ENCODE assay signal across 4 cellular contexts in the genomic region with DNA sequence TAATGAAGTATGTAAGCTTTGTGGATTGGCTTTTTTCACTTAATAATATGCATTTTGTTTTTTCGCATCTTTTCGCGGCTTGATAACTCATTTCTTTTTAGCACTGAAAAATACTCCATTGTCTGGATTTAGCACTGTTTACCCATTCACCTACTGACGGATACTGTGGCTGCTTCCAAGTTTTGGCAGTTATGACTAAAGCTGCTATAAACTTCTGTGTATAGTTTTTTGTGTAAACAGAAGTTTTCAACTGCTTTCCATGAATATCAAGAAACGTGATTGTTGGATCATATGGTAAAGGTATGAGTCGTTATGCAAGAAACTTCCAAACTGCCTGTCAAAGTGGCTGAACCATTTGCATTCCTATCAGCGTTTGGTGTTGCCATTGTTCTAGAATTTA.
"Had no signal": no experiment of that assay in that cellular context is flagged by ENCODE, and none has a peak within 500 bp of the region (broad histone marks: within the 10 kb centered on the region; RNA-seq: fewer than 3 reads in every experiment).

No MANE protein-coding gene starts in this region.

- H3K4me2 ChIP-seq: GM23338 had no signal

- ATAC-seq: GM23338 had no signal

- H3K4me3 ChIP-seq: GM23338 had no signal

- H2AFZ ChIP-seq: GM23338 had no signal

- DNase-seq: H9, HCEC 1CT, KBM-7 had no signal
